In genomic region chr20:33308668-33309067, GRCh38 we compare ENCODE assay signal across 19 cellular contexts. TPM values are rescaled to one million over a fixed set of nuclear protein-coding genes. Genes with fewer than 3 reads are reported as not detected.
A peak's percentile ranks its signal among the peaks of the same experiment; 100 is the strongest.
DNase-seq lines count a peak whose midpoint lies in the region; ATAC-seq, FAIRE-seq and TF ChIP-seq lines count a peak whose summit lies in the region.
"Had no signal": no experiment of that assay in that cellular context is flagged by ENCODE, and none has a peak within 500 bp of the region (broad histone marks: within the 10 kb centered on the region; RNA-seq: fewer than 3 reads in every experiment).

No MANE protein-coding gene starts in this region.

- CTCF ChIA-PET in CD4-positive, alpha-beta memory T cell (lab: Charles Lee; ENCODE audit: partially characterized antibody) = interaction anchor here (1.5 kb wide), 1 partner anchor 9 kb away, joined by 3 read pairs; no protein-coding TSS in a partner anchor

- H3K4me3 ChIP-seq in bronchial epithelial cell (ENCODE audit: low read depth, low read length) = no peak overlapping the region
- no peak overlapping the region for H3K4me3 ChIP-seq in CD4-positive, alpha-beta memory T cell (ENCODE audit: low read length in 2 of 2)
- H3K4me3 ChIP-seq: BLaER1, GM23338 had no signal

- H3K9me3 ChIP-seq in CD4-positive, alpha-beta memory T cell (ENCODE audit: control insufficient read depth in 1 of 2, low read length in 2 of 2) = no peaks in the 10 kb centered on the region
- H3K9me3 ChIP-seq: BLaER1 had no signal

- no peak overlapping the region for H3K4me3 Mint-ChIP-seq in CD4-positive, alpha-beta memory T cell
- H3K4me3 Mint-ChIP-seq: CD14-positive monocyte; CD8-positive, alpha-beta T cell; GM23338; H9 had no signal

- no peak for ATAC-seq in HG03025 (IDR thresholded peaks at IDR 0.05; ENCODE audit: low FRiP score, unreplicated experiment)
- ATAC-seq: CD8-positive, alpha-beta T cell; GM23338 had no signal

- no peak overlapping the region for H3K27ac Mint-ChIP-seq in CD4-positive, alpha-beta memory T cell
- H3K27ac Mint-ChIP-seq: CD8-positive, alpha-beta T cell; GM23338 had no signal

- TF ChIP-seq CTCF in bronchial epithelial cell (IDR thresholded peaks at IDR 0.05; ENCODE audit: insufficient read depth, low read length, severe bottlenecking) = no peak

- H3K9me3 Mint-ChIP-seq in CD4-positive, alpha-beta memory T cell = peaks cover 0 to 2% (median 0%) of the 10 kb centered on the region in 8 donors
- H3K9me3 Mint-ChIP-seq: CD8-positive, alpha-beta T cell; GM23338 had no signal

- H3K4me1 Mint-ChIP-seq in CD4-positive, alpha-beta memory T cell = peaks cover 0 to 2% (median 0%) of the 10 kb centered on the region in 4 donors
- H3K4me1 Mint-ChIP-seq: CD14-positive monocyte, GM23338 had no signal

- no peak for TF ChIP-seq POLR2A in GM12891 (IDR thresholded peaks at IDR 0.05; ENCODE audit: low read depth, low read length)

- H3K36me3 Mint-ChIP-seq in CD4-positive, alpha-beta memory T cell = no peaks in the 10 kb centered on the region
- H3K36me3 Mint-ChIP-seq: CD14-positive monocyte; CD8-positive, alpha-beta T cell had no signal

- FAIRE-seq in GM12891 (lab: Jason Lieb, UNC) (peak; percentile 84), HTR-8/SVneo (lab: Jason Lieb, UNC) (peak; percentile 99), bronchial epithelial cell (lab: Jason Lieb, UNC) (peak; percentile 95), urothelium cell line (lab: Jason Lieb, UNC) (peak; percentile 99)

- no peak for DNase-seq in GM12891 (ENCODE audit: insufficient read length, low spot score)
- DNase-seq in HTR-8/SVneo (ENCODE audit: insufficient read length, low spot score) = no peak
- DNase-seq in bronchial epithelial cell (ENCODE audit: low read depth) = no peak
- no peak for DNase-seq in urothelium cell line (ENCODE audit: low spot score)
- no peak for DNase-seq in pons (ENCODE audit: low spot score)
- no peak for DNase-seq in CD4-positive, alpha-beta memory T cell
- DNase-seq: 8988T; Calu3; CD8-positive, alpha-beta T cell; DND-41; EL; H9 had no signal

- peaks cover 0 to 3% of the 10 kb centered on the region in 2 donors for H3K27me3 Mint-ChIP-seq in CD4-positive, alpha-beta memory T cell

- POLR2A ChIA-PET in CD4-positive, alpha-beta memory T cell (lab: Charles Lee; ENCODE audit: partially characterized antibody) = no interaction called here

- intact Hi-C loops in CD4-positive, alpha-beta memory T cell (cut with micrococcal nuclease) = no loop called here

- no peaks in the 10 kb centered on the region for H3K27me3 ChIP-seq in bronchial epithelial cell (ENCODE audit: control insufficient read depth, insufficient read depth, low read length)
- no peaks in the 10 kb centered on the region for H3K27me3 ChIP-seq in CD4-positive, alpha-beta memory T cell (ENCODE audit: insufficient read depth, low read length)
- H3K27me3 ChIP-seq: BLaER1 had no signal

- no peaks in the 10 kb centered on the region for H3K36me3 ChIP-seq in bronchial epithelial cell (ENCODE audit: control insufficient read depth, insufficient read depth, low read length)
- no peaks in the 10 kb centered on the region for H3K36me3 ChIP-seq in CD4-positive, alpha-beta memory T cell (ENCODE audit: insufficient read depth, low read length)
- H3K36me3 ChIP-seq: BLaER1 had no signal

- H3K4me1 ChIP-seq in CD4-positive, alpha-beta memory T cell (ENCODE audit: insufficient read depth, low read length) = no peaks in the 10 kb centered on the region

- no peak overlapping the region for H3K27ac ChIP-seq in CD4-positive, alpha-beta memory T cell (ENCODE audit: low read depth, low read length)
- H3K27ac ChIP-seq: BLaER1 had no signal

TF ChIP-seq in GM12891, 5 proteins besides CTCF, POLR2A, EP300 and RAD21:
- TF ChIP-seq POU2F2 (IDR thresholded peaks at IDR 0.05; ENCODE audit: low read depth, low read length) = no peak
- TF ChIP-seq SPI1 (IDR thresholded peaks at IDR 0.05; ENCODE audit: low read depth, low read length) = no peak
- no peak for TF ChIP-seq PAX5 (IDR thresholded peaks at IDR 0.05; ENCODE audit: insufficient read depth, low read length, severe bottlenecking)
- TF ChIP-seq TAF1 (IDR thresholded peaks at IDR 0.05; ENCODE audit: low read depth, low read length) = no peak
- TF ChIP-seq POLR2AphosphoS5 (IDR thresholded peaks at IDR 0.05; ENCODE audit: low read depth, low read length) = no peak

RNA-seq across cellular contexts. Expression of gene BPIFB1, which starts 25.7 kb away (rescaled TPM):
- polyA plus RNA-seq in GM12891 (2012; ENCODE audit: low read depth, missing spikeins) = not detected
- total RNA-seq in bronchial epithelial cell = not detected in 2 replicates
- total RNA-seq in CD4-positive, alpha-beta memory T cell = not detected
- not detected for polyA plus RNA-seq in CD4-positive, alpha-beta memory T cell
- total RNA-seq: A673; CD8-positive, alpha-beta T cell; G401; GM23338; H9 had no signal
- polyA plus RNA-seq: AG04450, CD14-positive monocyte, GM23338 had no signal
